25 cellular contexts compared by ENCODE assay signal in the genomic region with DNA sequence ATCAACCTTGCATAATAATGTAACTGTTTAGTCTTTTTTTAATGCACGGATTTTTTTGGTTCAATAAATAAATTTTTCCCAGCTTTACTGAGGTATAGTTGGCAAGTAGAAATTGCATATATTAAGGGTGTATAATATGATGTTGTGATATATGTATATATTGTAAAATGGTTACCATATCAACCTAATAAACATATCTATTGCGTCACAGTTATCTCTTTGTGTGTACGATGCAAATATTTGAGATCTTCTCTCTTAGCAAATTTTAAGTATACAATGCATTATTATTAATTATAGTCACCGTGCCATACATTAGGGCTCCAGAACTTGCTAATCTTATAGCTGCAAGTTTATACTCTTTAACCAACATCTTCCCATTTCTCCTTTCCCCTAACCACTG. TPM values are rescaled to one million over a fixed set of nuclear protein-coding genes. Genes with fewer than 3 reads are reported as not detected.
DNase-seq lines count a peak whose midpoint lies in the region; ATAC-seq, FAIRE-seq and TF ChIP-seq lines count a peak whose summit lies in the region.
"Had no signal": no experiment of that assay in that cellular context is flagged by ENCODE, and none has a peak within 500 bp of the region (broad histone marks: within the 10 kb centered on the region; RNA-seq: fewer than 3 reads in every experiment).

No MANE protein-coding gene starts in this region.

- no peak overlapping the region for H2BK5ac ChIP-seq in IMR-90 (ENCODE audit: low read depth, low read length, poor library complexity, severe bottlenecking)
- no peak overlapping the region for H2BK5ac ChIP-seq in H1 (ENCODE audit: low read depth, low read length)

- TF ChIP-seq POLR2A in IMR-90 (IDR thresholded peaks at IDR 0.05; ENCODE audit: low read depth, low read length) (no peak), H1 (IDR thresholded peaks at IDR 0.05; ENCODE audit: control extremely low read depth in 1 of 2, low read depth in 2 of 2, low read length in 2 of 2) (no peak)

- no peak overlapping the region for H3K27ac Mint-ChIP-seq in stimulated activated memory B cell treated with anti-CD40 and anti-IgM and Interleukin-4, amounts not matched to agents 10 μg/mL and 1 μg/mL and 100 μg/mL, for 72 hours
- H3K27ac Mint-ChIP-seq: CD4-positive, alpha-beta memory T cell; CD4-positive, CD25-positive, alpha-beta regulatory T cell; CD8-positive, alpha-beta memory T cell had no signal

- H4K8ac ChIP-seq in IMR-90 (ENCODE audit: low read depth in 2 of 2, low read length in 2 of 2) (no peak overlapping the region), H1 (ENCODE audit: extremely low read depth, insufficient read depth, low read length) (no peak overlapping the region)

- H2BK120ac ChIP-seq in IMR-90 (ENCODE audit: low read depth, low read length) (no peak overlapping the region), H1 (replicated peaks; ENCODE audit: low read depth, low read length) (no peak overlapping the region)

- no peak overlapping the region for H4K91ac ChIP-seq in IMR-90 (ENCODE audit: insufficient read depth, low read depth, low read length)
- no peak overlapping the region for H4K91ac ChIP-seq in H1 (replicated peaks; ENCODE audit: insufficient read length, low read length)

- peak; percentile 4 for DNase-seq in DMS53 (lab: John Stamatoyannopoulos, UW)
- no peak for DNase-seq in DMS53 treated with DMSO at 0.1 percent for 48 hours (lab: John Stamatoyannopoulos, UW; ENCODE audit: unreplicated experiment)
- DNase-seq in IMR-90, result no peak
- no peak for DNase-seq in H1 (ENCODE audit: low read depth in 1 of 2, low spot score in 2 of 2)
- DNase-seq: ACHN; BE2C; C1 segment of cervical spinal cord; CD4-positive, alpha-beta memory T cell; CD4-positive, CD25-positive, alpha-beta regulatory T cell; CD8-positive, alpha-beta memory T cell; COR-L47; DMS 273 treated with DMSO at 0.1 percent for 48 hours; DMS153; DMS79; DND-41; EL; GDM1 had no signal

- H3K4me1 ChIP-seq in IMR-90 (ENCODE audit: control insufficient read depth, insufficient read depth, low read length) (no peaks in the 10 kb centered on the region), H1 (replicated peaks in 1 of 4; ENCODE audit: control insufficient read depth in 3 of 4, insufficient read depth in 4 of 4, low read length in 3 of 4) (no peaks in the 10 kb centered on the region)
- H3K4me1 ChIP-seq: BE2C, BLaER1 had no signal

- TF ChIP-seq CTCF in IMR-90 (conservative IDR thresholded peaks at IDR 0.05; ENCODE audit: low read depth, low read length) (no peak), H1 (IDR thresholded peaks at IDR 0.05; ENCODE audit: control extremely low read depth in 1 of 3, insufficient read depth in 1 of 3, low read depth in 1 of 3, low read length in 3 of 3) (no peak)

- no peak overlapping the region for H3K4me3 Mint-ChIP-seq in stimulated activated memory B cell treated with anti-CD40 and anti-IgM and Interleukin-4, amounts not matched to agents 10 μg/mL and 1 μg/mL and 100 μg/mL, for 72 hours
- H3K4me3 Mint-ChIP-seq: CD14-positive monocyte; CD4-positive, alpha-beta memory T cell; CD4-positive, CD25-positive, alpha-beta regulatory T cell; CD8-positive, alpha-beta memory T cell had no signal

- no peak overlapping the region for H3K56ac ChIP-seq in IMR-90 (ENCODE audit: extremely low read depth, insufficient read depth, low read length)
- H3K56ac ChIP-seq in H1 (replicated peaks; ENCODE audit: insufficient read length, low read depth, low read length), result no peak overlapping the region

- no peaks in the 10 kb centered on the region for H3K23me2 ChIP-seq in H1 (ENCODE audit: low read depth, low read length)

- no CpG with 5 or more reads among the region's 4 CpGs for WGBS in IMR-90 (ENCODE audit: extremely low coverage in 2 of 2, insufficient read length in 1 of 2), 2 experiments
- 86% methylated on average over 4 of the region's 4 CpGs; no CpG with 5 or more reads in 1 of the 2 experiments for WGBS in H1 (ENCODE audit: extremely low coverage in 1 of 2, insufficient coverage in 1 of 2, insufficient read length in 1 of 2, insufficient replicate concordance in 2 of 2, low coverage in 1 of 2, low lambda C conversion rate in 2 of 2, missing lambda C conversion rate in 1 of 2), 2 experiments

- H3K27me3 ChIP-seq in IMR-90 (ENCODE audit: control insufficient read depth, insufficient read depth, low read length) (no peaks in the 10 kb centered on the region), H1 (replicated peaks in 1 of 4; ENCODE audit: control insufficient read depth in 3 of 4, extremely low read depth in 1 of 4, insufficient read depth in 3 of 4, low read length in 3 of 4) (peaks cover 0 to 1% (median 0%) of the 10 kb centered on the region in 4 experiments; a peak in 1 of 7 replicates)
- H3K27me3 ChIP-seq: BE2C, BLaER1 had no signal

- H3K36me3 Mint-ChIP-seq in stimulated activated memory B cell treated with anti-CD40 and anti-IgM and Interleukin-4, amounts not matched to agents 10 μg/mL and 1 μg/mL and 100 μg/mL, for 72 hours, result no peaks in the 10 kb centered on the region
- H3K36me3 Mint-ChIP-seq: CD14-positive monocyte; CD4-positive, alpha-beta memory T cell; CD4-positive, CD25-positive, alpha-beta regulatory T cell; CD8-positive, alpha-beta memory T cell had no signal

- no peaks in the 10 kb centered on the region for H3K9me3 Mint-ChIP-seq in stimulated activated memory B cell treated with anti-CD40 and anti-IgM and Interleukin-4, amounts not matched to agents 10 μg/mL and 1 μg/mL and 100 μg/mL, for 72 hours

- no peaks in the 10 kb centered on the region for H4K20me1 ChIP-seq in IMR-90 (ENCODE audit: insufficient read depth, low read length)
- H4K20me1 ChIP-seq in H1 (replicated peaks in 1 of 2; ENCODE audit: control insufficient read depth in 1 of 2, insufficient read depth in 2 of 2, low read length in 2 of 2), result no peaks in the 10 kb centered on the region
- H4K20me1 ChIP-seq: BLaER1 had no signal

- CTCF ChIA-PET in IMR-90 (lab: Yijun Ruan, JAX), result no interaction called here
- CTCF ChIA-PET in H1 (lab: Charles Lee; ENCODE audit: partially characterized antibody), result no interaction called here

- no peaks in the 10 kb centered on the region for H3K4me1 Mint-ChIP-seq in stimulated activated memory B cell treated with anti-CD40 and anti-IgM and Interleukin-4, amounts not matched to agents 10 μg/mL and 1 μg/mL and 100 μg/mL, for 72 hours
- H3K4me1 Mint-ChIP-seq: CD14-positive monocyte; CD4-positive, alpha-beta memory T cell; CD4-positive, CD25-positive, alpha-beta regulatory T cell; CD8-positive, alpha-beta memory T cell had no signal

- no peak overlapping the region for H3K14ac ChIP-seq in IMR-90 (replicated peaks; ENCODE audit: low read depth, low read length)
- no peak overlapping the region for H3K14ac ChIP-seq in H1 (ENCODE audit: insufficient read length)

- no peak overlapping the region for H4K5ac ChIP-seq in IMR-90 (ENCODE audit: low read depth, low read length)
- H4K5ac ChIP-seq in H1 (ENCODE audit: insufficient read length, low read depth, low read length), result no peak overlapping the region

- no peak overlapping the region for H2BK12ac ChIP-seq in H1 (ENCODE audit: low read depth, low read length)

- POLR2A ChIA-PET in IMR-90 (lab: Charles Lee; ENCODE audit: unreplicated experiment), result no interaction called here
- POLR2A ChIA-PET in H1 (lab: Charles Lee; ENCODE audit: partially characterized antibody), result no interaction called here

- H3K4me3 ChIP-seq in IMR-90 (ENCODE audit: insufficient read depth, low read depth, low read length), result no peak overlapping the region
- H3K4me3 ChIP-seq in H1 (ENCODE audit: extremely low read depth in 1 of 4, insufficient read depth in 2 of 4, low read depth in 3 of 4, low read length in 4 of 4), result no peak overlapping the region
- H3K4me3 ChIP-seq: BLaER1, GM12878 had no signal

- H3K4ac ChIP-seq in IMR-90 (ENCODE audit: low read depth, low read length), result no peak overlapping the region
- H3K4ac ChIP-seq in H1 (replicated peaks; ENCODE audit: insufficient read length, low read depth, low read length), result no peak overlapping the region

- H2BK20ac ChIP-seq in IMR-90 (ENCODE audit: low read depth, low read length) (no peak overlapping the region), H1 (ENCODE audit: low read length) (no peak overlapping the region)

- dilution Hi-C loops in IMR-90 (cut with HindIII; ENCODE audit: low sequenced_read_pairs, unreplicated experiment), result no loop called here

- H3K23ac ChIP-seq in IMR-90 (ENCODE audit: low read depth, low read length), result no peak overlapping the region
- H3K23ac ChIP-seq in H1 (ENCODE audit: insufficient read length), result no peak overlapping the region

- no peak for ATAC-seq in IMR-90 (ENCODE audit: low read depth)
- no peak for ATAC-seq in stimulated activated memory B cell treated with anti-CD40 and anti-IgM and Interleukin-4, amounts not matched to agents 10 μg/mL and 1 μg/mL and 100 μg/mL, for 72 hours
- ATAC-seq: GM12878 had no signal

- H3K9me3 ChIP-seq in IMR-90 (ENCODE audit: control insufficient read depth, insufficient read depth, low read length) (no peaks in the 10 kb centered on the region), H1 (ENCODE audit: insufficient read depth in 2 of 2, low read depth in 1 of 2, low read length in 1 of 2) (no peaks in the 10 kb centered on the region)
- H3K9me3 ChIP-seq: BE2C, BLaER1 had no signal

- no peaks in the 10 kb centered on the region for H3K27me3 Mint-ChIP-seq in stimulated activated memory B cell treated with anti-CD40 and anti-IgM and Interleukin-4, amounts not matched to agents 10 μg/mL and 1 μg/mL and 100 μg/mL, for 72 hours
- H3K27me3 Mint-ChIP-seq: CD4-positive, CD25-positive, alpha-beta regulatory T cell; CD8-positive, alpha-beta memory T cell had no signal

- intact Hi-C loops in IMR-90 (cut with micrococcal nuclease), result no loop called here

- no peak overlapping the region for H2AK9ac ChIP-seq in IMR-90 (replicated peaks; ENCODE audit: low read depth, low read length, poor library complexity)

- H3K4me2 ChIP-seq in IMR-90 (ENCODE audit: low read depth, low read length) (no peak overlapping the region), H1 (ENCODE audit: insufficient read depth in 1 of 2, low read depth in 2 of 2, low read length in 2 of 2) (no peak overlapping the region)
- H3K4me2 ChIP-seq: BLaER1 had no signal

- no peak overlapping the region for H2AFZ ChIP-seq in IMR-90 (replicated peaks; ENCODE audit: low read length, poor library complexity)
- H2AFZ ChIP-seq in H1 (ENCODE audit: low read length), result no peak overlapping the region

- no peak for TF ChIP-seq EP300 in H1 (IDR thresholded peaks at IDR 0.05; ENCODE audit: borderline replicate concordance in 1 of 2, low read depth in 2 of 2, low read length in 2 of 2)

- H3K79me2 ChIP-seq in H1 (ENCODE audit: control insufficient read depth in 1 of 2, insufficient read depth in 2 of 2, low read length in 2 of 2), result no peaks in the 10 kb centered on the region

- no TSS peak for BruUV-seq in IMR-90 (replicated peaks; lab: Mats Ljungman, UMichigan)

- H3K79me1 ChIP-seq in IMR-90 (ENCODE audit: low read depth in 1 of 2, low read length in 2 of 2), result no peaks in the 10 kb centered on the region
- H3K79me1 ChIP-seq in H1 (ENCODE audit: low read depth, low read length), result no peaks in the 10 kb centered on the region

- H3K36me3 ChIP-seq in IMR-90 (ENCODE audit: control insufficient read depth, insufficient read depth, low read length) (no peaks in the 10 kb centered on the region), H1 (ENCODE audit: control insufficient read depth in 2 of 4, insufficient read depth in 4 of 4, low read length in 3 of 4) (no peaks in the 10 kb centered on the region)
- H3K36me3 ChIP-seq: BE2C, BLaER1 had no signal

- in situ Hi-C loops in IMR-90 (cut with MboI; ENCODE audit: low sequenced_read_pairs), result no loop called here

- no peak overlapping the region for H2BK15ac ChIP-seq in IMR-90 (ENCODE audit: low read depth, low read length)
- no peak overlapping the region for H2BK15ac ChIP-seq in H1 (ENCODE audit: low read length)

- no peak overlapping the region for H2AK5ac ChIP-seq in IMR-90 (ENCODE audit: low read depth, low read length)
- H2AK5ac ChIP-seq in H1 (ENCODE audit: low read depth, low read length), result no peak overlapping the region

- H3K18ac ChIP-seq in IMR-90 (ENCODE audit: low read depth, low read length) (no peak overlapping the region), H1 (ENCODE audit: extremely low read depth, low read length) (no peak overlapping the region)

- TF ChIP-seq RAD21 in IMR-90 (IDR thresholded peaks at IDR 0.05; ENCODE audit: low read length) (no peak), H1 (IDR thresholded peaks at IDR 0.05 in 1 of 2, conservative IDR thresholded peaks at IDR 0.05 in 1 of 2; ENCODE audit: low read depth in 2 of 2, low read length in 2 of 2) (no peak)

- H3K9ac ChIP-seq in IMR-90 (ENCODE audit: low read depth, low read length) (no peak overlapping the region), H1 (replicated peaks in 1 of 4; ENCODE audit: extremely low read depth in 1 of 4, low read depth in 3 of 4, low read length in 3 of 4) (no peak overlapping the region)
- H3K9ac ChIP-seq: BLaER1 had no signal

- no peak overlapping the region for H3K27ac ChIP-seq in IMR-90 (ENCODE audit: insufficient read depth, low read length)
- H3K27ac ChIP-seq in H1 (ENCODE audit: low read depth, low read length), result no peak overlapping the region
- H3K27ac ChIP-seq: 22Rv1, BLaER1 had no signal

- no peaks in the 10 kb centered on the region for H3K9me1 ChIP-seq in IMR-90 (ENCODE audit: insufficient read depth, low read length)

- no peak for FAIRE-seq in H1 (lab: Jason Lieb, UNC)
- FAIRE-seq: A204.1, GM12878, GM12892, GM18507 had no signal

RNA-seq across cellular contexts. Expression of a gene that starts 57.2 kb away (rescaled TPM):
- 9.3 and 13.6 TPM in 2 replicates for total RNA-seq in IMR-90 (2012; rRNA removed)
- 4.7 and 7.4 TPM in 2 replicates for polyA plus RNA-seq in IMR-90 (2012; rRNA removed)
- polyA plus RNA-seq in IMR-90 (2012; cell fraction: cytosol; rRNA removed), result 0.60 and 0.70 TPM in 2 replicates
- 1.8 and 22.1 TPM in 2 replicates for polyA plus RNA-seq in IMR-90 (2012; cell fraction: nucleus; rRNA removed; ENCODE audit: low replicate concordance)
- total RNA-seq in H1 (2021; fragmentation: NEBNext Ultra II Directional; extraction: Animal tissue kit (Norgen Biotek cat#: 25700)), result 13.6 and 13.8 TPM in 2 replicates
- polyA plus RNA-seq in H1 (2011; rRNA removed), result 4.1 and 7.4 TPM in 2 replicates
- polyA plus RNA-seq in H1 (2011; cell fraction: cytosol; rRNA removed), result 8.8 TPM
- 6.0 TPM for polyA plus RNA-seq in H1 (2011; cell fraction: nucleus; rRNA removed)
- polyA plus RNA-seq in H1 (2012, experiment 1 of 2), result 6.6 to 9.5 TPM (median 7.5 TPM) in 4 replicates
- 0.60 TPM for polyA plus RNA-seq in H1 (2012, experiment 2 of 2)
- polyA plus RNA-seq in H1 (2013, experiment 1 of 2), result 17.8 TPM
- polyA plus RNA-seq in H1 (2013, experiment 2 of 2), result 18.4 TPM
- polyA minus RNA-seq in H1 (2011; rRNA and poly(A)+ RNA removed), result 19.5 and 20.3 TPM in 2 replicates
- polyA minus RNA-seq in H1 (2011; cell fraction: cytosol; rRNA and poly(A)+ RNA removed), result 7.8 TPM
- polyA minus RNA-seq in H1 (2011; cell fraction: nucleus; rRNA and poly(A)+ RNA removed), result 52.6 TPM
